ENCODE assay signal across 11 cellular contexts in genomic region chr2:234690569-234691225, GRCh38.
DNase-seq lines count a peak whose midpoint lies in the region; ATAC-seq lines count a peak whose summit lies in the region.
"Had no signal": no experiment of that assay in that cellular context is flagged by ENCODE, and none has a peak within 500 bp of the region (broad histone marks: within the 10 kb centered on the region; RNA-seq: fewer than 3 reads in every experiment).

No MANE protein-coding gene starts in this region.

- peak overlapping the region; percentile 47 for H3K27ac ChIP-seq in epithelial cell of prostate

- DNase-seq in NCI-H1092 treated with DMSO at 0.1 percent for 48 hours (lab: John Stamatoyannopoulos, UW): peak; percentile 97
- DNase-seq in NCI-H748 (lab: John Stamatoyannopoulos, UW; ENCODE audit: unreplicated experiment): peak; percentile 100
- DNase-seq in epithelial cell of prostate (ENCODE audit: low read depth, low spot score): no peak
- DNase-seq in pulmonary artery endothelial cell (ENCODE audit: low read depth, low spot score): peak; percentile 71
- DNase-seq in Kasumi-1 (lab: John Stamatoyannopoulos, UW): no peak
- no peak for DNase-seq in stimulated activated naive CD8-positive, alpha-beta T cell treated with anti-CD3 and anti-CD28 coated beads, Interleukin-15, Interleukin-2, amounts not matched to agents 100 U/mL and 50 U/mL, for 24 hours
- DNase-seq in cerebellar cortex (ENCODE audit: low spot score): no peak
- DNase-seq: activated CD4-positive, alpha-beta T cell treated with anti-CD3 and anti-CD28 coated beads for 4 hours; aorta; NK-92 treated with Interleukin-12 subunit alpha and Interleukin-12 subunit beta, amount 100 ng/mL, for 24 hours had no signal

- no peak for ATAC-seq in stimulated activated naive CD8-positive, alpha-beta T cell treated with anti-CD3 and anti-CD28 coated beads, Interleukin-15, Interleukin-2, amounts not matched to agents 100 U/mL and 50 U/mL, for 24 hours
- no peak for ATAC-seq in HG02798 (IDR thresholded peaks at IDR 0.05; ENCODE audit: poor library complexity, unreplicated experiment)

Comparison
In these comparisons a context has a peak if more than half of its experiments do, and no peak if none do; other contexts are left out.
1. DNase-seq: peak in NCI-H1092 treated with DMSO at 0.1 percent for 48 hours (single experiment), NCI-H748 (single experiment) and pulmonary artery endothelial cell (single experiment); none in epithelial cell of prostate (single experiment), Kasumi-1 (0 of 2), stimulated activated naive CD8-positive, alpha-beta T cell treated with anti-CD3 and anti-CD28 coated beads, Interleukin-15, Interleukin-2, amounts not matched to agents 100 U/mL and 50 U/mL, for 24 hours (single experiment) and cerebellar cortex (single experiment).